Comparison of ENCODE assay signal across 1 cellular context in genomic region chr10:48535416-48536225, GRCh38.
TF ChIP-seq lines count a peak whose summit lies in the region.

No MANE protein-coding gene starts in this region.

TF ChIP-seq in GM23338, 12 proteins besides CTCF, POLR2A, EP300 and RAD21 (continued from another document):
- TF ChIP-seq ZNF462 (CRISPR knock-in tag; IDR thresholded peaks at IDR 0.05), result no peak
- no peak for TF ChIP-seq ZNF114 (CRISPR knock-in tag; IDR thresholded peaks at IDR 0.05)
- TF ChIP-seq CREB1 (CRISPR knock-in tag; IDR thresholded peaks at IDR 0.05; ENCODE audit: low read depth), result no peak
- no peak for TF ChIP-seq ETS1 (IDR thresholded peaks at IDR 0.05)
- TF ChIP-seq EZH2phosphoT487 (IDR thresholded peaks at IDR 0.05; ENCODE audit: unreplicated experiment), result no peak
- TF ChIP-seq ZNF331 (CRISPR knock-in tag; IDR thresholded peaks at IDR 0.05; ENCODE audit: low read depth), result no peak
- TF ChIP-seq JUNB (IDR thresholded peaks at IDR 0.05; ENCODE audit: unreplicated experiment), result no peak
- no peak for TF ChIP-seq POLR2AphosphoS5 (IDR thresholded peaks at IDR 0.05; ENCODE audit: low read depth)
- no peak for TF ChIP-seq EZH2 (IDR thresholded peaks at IDR 0.05; ENCODE audit: low read depth, unreplicated experiment)
- no peak for TF ChIP-seq NANOG (IDR thresholded peaks at IDR 0.05; ENCODE audit: borderline replicate concordance)
